1 cellular context compared by ENCODE assay signal in genomic region chr14:61575751-61576150, GRCh38.
TF ChIP-seq lines count a peak whose summit lies in the region.

No MANE protein-coding gene starts in this region.

TF ChIP-seq in A549, 52 proteins besides CTCF, POLR2A, EP300 and RAD21 (continued from another document):
- no peak for TF ChIP-seq ATOH8 (CRISPR knock-in tag; IDR thresholded peaks at IDR 0.05; ENCODE audit: low read depth)
- TF ChIP-seq USF2 (IDR thresholded peaks at IDR 0.05) = no peak
- no peak for TF ChIP-seq BCL3 (IDR thresholded peaks at IDR 0.05)
- TF ChIP-seq KDM1A (IDR thresholded peaks at IDR 0.05; ENCODE audit: low read depth) = no peak
